ENCODE assay signal across 8 cellular contexts in genomic region chr17:32141690-32142037, GRCh38. TPM values are rescaled to one million over a fixed set of nuclear protein-coding genes. Genes with fewer than 3 reads are reported as not detected.
DNase-seq lines count a peak whose midpoint lies in the region; ATAC-seq and TF ChIP-seq lines count a peak whose summit lies in the region.

No MANE protein-coding gene starts in this region.

- DNase-seq in CD8-positive, alpha-beta memory T cell = no peak
- DNase-seq in Peyer's patch = no peak
- DNase-seq in esophagus muscularis mucosa (ENCODE audit: extremely low spot score) = no peak
- no peak for DNase-seq in osteocyte (ENCODE audit: extremely low spot score, unreplicated experiment)
- no peak for DNase-seq in inferior parietal cortex (ENCODE audit: extremely low spot score)
- DNase-seq in GM19240 (ENCODE audit: insufficient read length, low spot score) = no peak

- CTCF ChIA-PET in CD8-positive, alpha-beta memory T cell (lab: Charles Lee) = interaction anchor here (0.8 to 6.9 kb wide), 2 partner anchors 14 to 20 kb away, joined by 3 to 64 read pairs; no protein-coding TSS in a partner anchor

- H3K27me3 Mint-ChIP-seq in CD8-positive, alpha-beta memory T cell = peaks cover 0 to 4% of the 10 kb centered on the region in 2 donors
- no peaks in the 10 kb centered on the region for H3K27me3 Mint-ChIP-seq in osteocyte (ENCODE audit: unreplicated experiment)

- peak overlapping the region; percentile 26 to 98 (median 80) for H3K27ac Mint-ChIP-seq in CD8-positive, alpha-beta memory T cell
- peak overlapping the region; percentile 90 for H3K27ac Mint-ChIP-seq in osteocyte (ENCODE audit: unreplicated experiment)

- no peaks in the 10 kb centered on the region for H3K36me3 ChIP-seq in CD8-positive, alpha-beta memory T cell (ENCODE audit: insufficient read depth, low read length)
- H3K36me3 ChIP-seq in Peyer's patch (peaks cover 0 to 4% (median 0%) of the 10 kb centered on the region in 3 donors), esophagus muscularis mucosa (no peaks in the 10 kb centered on the region)

- ATAC-seq in GM19023 (IDR thresholded peaks at IDR 0.05; ENCODE audit: unreplicated experiment) (no peak), GM21367 (IDR thresholded peaks at IDR 0.05; ENCODE audit: unreplicated experiment) (no peak)

- TF ChIP-seq EP300 in esophagus muscularis mucosa (IDR thresholded peaks at IDR 0.05) = no peak

- H3K4me3 Mint-ChIP-seq in CD8-positive, alpha-beta memory T cell = peak overlapping the region; percentile 79 to 100 (median 85)
- peak overlapping the region; percentile 72 for H3K4me3 Mint-ChIP-seq in osteocyte (ENCODE audit: unreplicated experiment)

- intact Hi-C loops in esophagus muscularis mucosa (cut with DNase I) = no loop called here

- peaks cover 26 to 51% (median 41%) of the 10 kb centered on the region in 3 donors for H3K4me1 Mint-ChIP-seq in CD8-positive, alpha-beta memory T cell
- H3K4me1 Mint-ChIP-seq in osteocyte (ENCODE audit: unreplicated experiment) = peaks cover 23% of the 10 kb centered on the region

- peak overlapping the region; percentile 69 for H3K4me3 ChIP-seq in CD8-positive, alpha-beta memory T cell (ENCODE audit: low read length)
- peak overlapping the region; percentile 86 to 99 (median 90) for H3K4me3 ChIP-seq in Peyer's patch
- H3K4me3 ChIP-seq in esophagus muscularis mucosa = peak overlapping the region; percentile 84 to 97 (median 92)

- H3K27me3 ChIP-seq in CD8-positive, alpha-beta memory T cell (ENCODE audit: insufficient read depth, low read length, poor library complexity, severe bottlenecking) = no peaks in the 10 kb centered on the region
- H3K27me3 ChIP-seq in Peyer's patch (no peaks in the 10 kb centered on the region), esophagus muscularis mucosa (no peaks in the 10 kb centered on the region)

- peaks cover 0 to 14% (median 0%) of the 10 kb centered on the region in 3 donors for H3K36me3 Mint-ChIP-seq in CD8-positive, alpha-beta memory T cell
- no peaks in the 10 kb centered on the region for H3K36me3 Mint-ChIP-seq in osteocyte (ENCODE audit: unreplicated experiment)

- WGBS in esophagus muscularis mucosa = 9% methylated on average over 12 of the region's 12 CpGs

- POLR2A ChIA-PET in CD8-positive, alpha-beta memory T cell (lab: Charles Lee) = no interaction called here

- no peaks in the 10 kb centered on the region for H3K9me3 ChIP-seq in CD8-positive, alpha-beta memory T cell (ENCODE audit: low read length)
- H3K9me3 ChIP-seq in Peyer's patch (no peaks in the 10 kb centered on the region), esophagus muscularis mucosa (no peaks in the 10 kb centered on the region)

- no peak for TF ChIP-seq POLR2A in Peyer's patch (IDR thresholded peaks at IDR 0.05)
- TF ChIP-seq POLR2A in esophagus muscularis mucosa (IDR thresholded peaks at IDR 0.05; ENCODE audit: low read depth) = no peak

- no peaks in the 10 kb centered on the region for H3K9me3 Mint-ChIP-seq in CD8-positive, alpha-beta memory T cell
- no peaks in the 10 kb centered on the region for H3K9me3 Mint-ChIP-seq in osteocyte (ENCODE audit: unreplicated experiment)

- TF ChIP-seq CTCF in Peyer's patch (IDR thresholded peaks at IDR 0.05) = no peak
- no peak for TF ChIP-seq CTCF in esophagus muscularis mucosa (IDR thresholded peaks at IDR 0.05)
- TF ChIP-seq CTCF in osteocyte (IDR thresholded peaks at IDR 0.05) = no peak

- H3K27ac ChIP-seq in CD8-positive, alpha-beta memory T cell (ENCODE audit: low read depth, low read length) = peak overlapping the region; percentile 75
- H3K27ac ChIP-seq in Peyer's patch (peak overlapping the region; percentile 83 to 98 (median 88)), esophagus muscularis mucosa (replicated peaks in 1 of 4) (peak overlapping the region; percentile 88 to 94 (median 93))

- peaks cover 32% of the 10 kb centered on the region for H3K4me1 ChIP-seq in CD8-positive, alpha-beta memory T cell (ENCODE audit: insufficient read depth, low read length)
- H3K4me1 ChIP-seq in Peyer's patch (peaks cover 0 to 25% (median 6%) of the 10 kb centered on the region in 4 donors), esophagus muscularis mucosa (peaks cover 27 to 47% (median 38%) of the 10 kb centered on the region in 4 donors)

RNA-seq across cellular contexts. Expression of gene RHOT1, which starts 0.6 kb away (rescaled TPM):
- total RNA-seq in CD8-positive, alpha-beta memory T cell = 10 to 100 TPM; 20.6 to 22.5 TPM
- polyA plus RNA-seq in CD8-positive, alpha-beta memory T cell = 31.2 TPM
- total RNA-seq in Peyer's patch (10 to 100 TPM; 31.4 to 54.9 (median 47.7) TPM), esophagus muscularis mucosa (10 to 100 TPM; 34.6 to 52.7 (median 43.1) TPM), osteocyte (32.2 and 33.2 TPM in 2 replicates)
